In the genomic region with DNA sequence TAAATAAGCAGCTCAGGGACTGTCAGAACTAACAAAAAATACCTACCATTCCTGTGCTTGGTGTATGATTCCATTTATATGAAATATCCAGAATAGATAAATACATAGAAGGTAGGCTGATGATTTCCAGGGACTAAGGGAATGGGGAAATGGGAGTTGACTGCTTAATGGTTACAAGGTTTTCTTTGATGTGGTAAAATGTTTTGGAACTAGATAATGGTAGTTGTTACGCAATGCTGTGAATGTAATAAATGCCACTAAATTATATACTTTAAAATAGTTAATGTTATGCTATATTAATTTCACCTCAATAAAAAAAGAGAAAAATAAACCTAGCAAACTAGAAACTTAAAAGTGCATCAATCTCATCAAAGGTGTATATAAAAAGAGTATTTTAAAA, we compare ENCODE assay signal across 21 cellular contexts.
"Had no signal": no experiment of that assay in that cellular context is flagged by ENCODE, and none has a peak within 500 bp of the region (broad histone marks: within the 10 kb centered on the region; RNA-seq: fewer than 3 reads in every experiment).

No MANE protein-coding gene starts in this region.

- H3K27me3 ChIP-seq: hepatocyte, left lung, sigmoid colon, vagina had no signal

- DNase-seq: activated gamma-delta T cell treated with Interleukin-2 at 50 U/mL for 16 hours; activated T-cell treated with anti-CD3 and anti-CD28 coated beads, Interleukin-2, amount 50 U/mL, for 1 hour; foreskin melanocyte; immature natural killer cell; kidney glomerular epithelial cell; left lung; naive thymus-derived CD4-positive, alpha-beta T cell; occipital lobe; sigmoid colon; stimulated activated CD4-positive, alpha-beta T cell treated with anti-CD3 and anti-CD28 coated beads, Interleukin-2, amount 100 ng/mL, for 48 hours; stimulated activated CD8-positive, alpha-beta memory T cell treated with anti-CD3 and anti-CD28 coated beads, Interleukin-4, amount 100 ng/mL, for 48 hours; stimulated activated naive B cell treated with anti-CD40 and anti-IgM and Interleukin-4, amounts not matched to agents 10 μg/mL and 1 μg/mL and 100 μg/mL, for 72 hours; T-helper 9 cell; trophoblast cell had no signal

- H3K27ac ChIP-seq: coronary artery, epithelial cell of prostate, hepatocyte, left lung, vagina had no signal

- H3K36me3 ChIP-seq: left lung, sigmoid colon, vagina had no signal

- H3K4me3 ChIP-seq: coronary artery, hepatocyte, left lung, lung, sigmoid colon, smooth muscle cell, vagina had no signal

- FAIRE-seq: astrocyte had no signal

- H3K4me1 ChIP-seq: left lung, vagina had no signal
